In the genomic region with DNA sequence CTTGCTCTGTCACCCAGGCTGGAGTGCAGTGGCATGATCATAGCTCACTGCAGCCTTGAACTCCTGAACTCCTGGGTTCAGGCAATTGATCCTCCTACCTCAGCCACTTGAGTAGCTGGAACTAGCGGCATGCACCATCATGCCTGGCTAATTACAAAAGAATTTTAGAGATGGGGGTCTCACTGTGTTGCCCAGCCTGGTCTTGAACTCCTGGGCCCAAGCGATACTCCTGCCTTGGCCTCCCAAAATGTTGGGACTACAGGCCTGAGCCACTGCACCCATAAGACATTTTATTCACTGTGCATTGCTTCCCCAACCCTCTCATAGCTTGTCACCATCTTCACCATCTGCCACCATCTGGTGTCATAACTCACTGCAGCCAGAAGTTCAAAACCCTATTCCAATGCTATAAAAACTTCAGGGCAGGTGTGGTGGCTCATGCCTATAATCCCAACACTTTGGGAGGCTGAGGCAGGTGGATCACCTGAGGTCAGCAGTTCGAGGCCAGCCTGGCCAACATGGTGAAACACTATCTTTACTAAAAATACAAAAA, we compare ENCODE assay signal across 16 cellular contexts.
"Had no signal": no experiment of that assay in that cellular context is flagged by ENCODE, and none has a peak within 500 bp of the region (broad histone marks: within the 10 kb centered on the region; RNA-seq: fewer than 3 reads in every experiment).

No MANE protein-coding gene starts in this region.

- H3K27me3 ChIP-seq: left lung, pancreas had no signal

- H3K4me1 Mint-ChIP-seq: central memory CD8-positive, alpha-beta T cell had no signal

- H3K27me3 Mint-ChIP-seq: brain; central memory CD8-positive, alpha-beta T cell; naive thymus-derived CD8-positive, alpha-beta T cell had no signal

- H3K27ac Mint-ChIP-seq: activated naive CD8-positive, alpha-beta T cell treated with anti-CD3 and anti-CD28 coated beads, Interleukin-2, amount 10 ng/mL, durations not matched to agents 7 days and 5 days had no signal

- H3K36me3 Mint-ChIP-seq: brain had no signal

- H3K9me3 Mint-ChIP-seq: central memory CD8-positive, alpha-beta T cell had no signal

- DNase-seq: activated CD4-positive, alpha-beta T cell treated with anti-CD3 and anti-CD28 coated beads, Interleukin-2, amount 50 U/mL, for 1 hour; activated CD8-positive, alpha-beta memory T cell treated with anti-CD3 and anti-CD28 coated beads for 24 hours; activated gamma-delta T cell treated with Interleukin-2 at 50 U/mL for 16 hours; activated naive CD8-positive, alpha-beta T cell treated with anti-CD3 and anti-CD28 coated beads, Interleukin-2, amount 10 ng/mL, durations not matched to agents 7 days and 5 days; cortex of kidney; effector CD4-positive, alpha-beta T cell; foreskin fibroblast; hypothalamus; kidney; left lung; naive thymus-derived CD8-positive, alpha-beta T cell; pancreas; stimulated activated CD4-positive, alpha-beta T cell treated with anti-CD3 and anti-CD28 coated beads, Interleukin-1b, Interleukin-23, amount 100 ng/mL, for 48 hours had no signal

- ATAC-seq: activated CD4-positive, CD25-positive, alpha-beta regulatory T cell treated with anti-CD3 and anti-CD28 coated beads, Interleukin-2, amount 50 U/mL, for 24 hours had no signal

- H3K9me3 ChIP-seq: pancreas had no signal

- H3K4me3 Mint-ChIP-seq: activated naive CD8-positive, alpha-beta T cell treated with anti-CD3 and anti-CD28 coated beads, Interleukin-2, amount 10 ng/mL, durations not matched to agents 7 days and 5 days; central memory CD8-positive, alpha-beta T cell; naive thymus-derived CD8-positive, alpha-beta T cell had no signal

- H3K36me3 ChIP-seq: left lung, pancreas had no signal

- H3K4me3 ChIP-seq: left lung, pancreas had no signal

- H3K4me1 ChIP-seq: pancreas had no signal

- FAIRE-seq: kidney, pancreas had no signal
